22 cellular contexts compared by ENCODE assay signal in genomic region chr11:125304111-125304639, GRCh38.
DNase-seq lines count a peak whose midpoint lies in the region; ATAC-seq and TF ChIP-seq lines count a peak whose summit lies in the region.
"Had no signal": no experiment of that assay in that cellular context is flagged by ENCODE, and none has a peak within 500 bp of the region (broad histone marks: within the 10 kb centered on the region; RNA-seq: fewer than 3 reads in every experiment).

No MANE protein-coding gene starts in this region.

- no peak for TF ChIP-seq RAD21 in SK-N-SH (IDR thresholded peaks at IDR 0.05; ENCODE audit: low read length)

- H3K9me3 Mint-ChIP-seq in chondrocyte (ENCODE audit: low read depth) (no peaks in the 10 kb centered on the region), neural crest cell (no peaks in the 10 kb centered on the region)
- H3K9me3 Mint-ChIP-seq: CD8-positive, alpha-beta T cell had no signal

- POLR2A ChIA-PET in SK-N-SH (lab: Yijun Ruan, JAX), result no interaction called here

- no peak overlapping the region for H3K9ac ChIP-seq in SK-N-SH
- H3K9ac ChIP-seq: KMS-11 had no signal

- no peak overlapping the region for H3K4me2 ChIP-seq in SK-N-SH
- H3K4me2 ChIP-seq: KMS-11 had no signal

- H3K36me3 Mint-ChIP-seq in chondrocyte (ENCODE audit: low read depth) (peaks cover 9% of the 10 kb centered on the region), neural crest cell (ENCODE audit: low read depth) (peaks cover 3% of the 10 kb centered on the region)
- H3K36me3 Mint-ChIP-seq: CD8-positive, alpha-beta T cell had no signal

- no peaks in the 10 kb centered on the region for H3K9me2 ChIP-seq in SK-N-SH

- 34% methylated on average over 6 of the region's 8 CpGs for WGBS in SK-N-SH (ENCODE audit: low lambda C conversion rate)

- H3K36me3 ChIP-seq in SK-N-SH (replicated peaks in 1 of 2; ENCODE audit: control insufficient read depth in 1 of 2, insufficient read depth in 2 of 2, low read length in 1 of 2) (no peaks in the 10 kb centered on the region), upper lobe of right lung (no peaks in the 10 kb centered on the region), lower lobe of right lung (no peaks in the 10 kb centered on the region)
- H3K36me3 ChIP-seq: SJCRH30 had no signal

- ATAC-seq in SK-N-SH treated with all-trans-retinoic acid at 6 μM for 48 hours (no peak), upper lobe of right lung (no peak), lower lobe of right lung (no peak)
- ATAC-seq: CD8-positive, alpha-beta T cell; HCT116 had no signal

- no peaks in the 10 kb centered on the region for H4K20me1 ChIP-seq in SK-N-SH (ENCODE audit: insufficient read depth)

- peaks cover 8% of the 10 kb centered on the region; the same call in 1 of the 2 replicates for H3K27me3 ChIP-seq in SK-N-SH (ENCODE audit: insufficient read depth)
- no peaks in the 10 kb centered on the region for H3K27me3 ChIP-seq in upper lobe of right lung
- no peaks in the 10 kb centered on the region for H3K27me3 ChIP-seq in lower lobe of right lung (ENCODE audit: low read depth)
- H3K27me3 ChIP-seq: SJCRH30 had no signal

- H3K27ac ChIP-seq in SK-N-SH (ENCODE audit: low read depth in 2 of 2, low read length in 1 of 2), result no peak overlapping the region
- H3K27ac ChIP-seq in upper lobe of right lung, result no peak overlapping the region
- H3K27ac ChIP-seq in lower lobe of right lung, result no peak overlapping the region
- H3K27ac ChIP-seq: KMS-11, SJCRH30 had no signal

- no peaks in the 10 kb centered on the region for H3K79me2 ChIP-seq in SK-N-SH (ENCODE audit: insufficient read depth)

- H3K4me1 ChIP-seq in SK-N-SH (ENCODE audit: control insufficient read depth in 1 of 2, insufficient read depth in 2 of 2, low read depth in 1 of 2, low read length in 1 of 2) (peaks cover 0 to 8% of the 10 kb centered on the region in 2 experiments; a peak in 1 of 4 replicates), upper lobe of right lung (no peaks in the 10 kb centered on the region), lower lobe of right lung (no peaks in the 10 kb centered on the region)

- CTCF ChIA-PET in SK-N-SH (lab: Yijun Ruan, JAX), result interaction anchor here (0.8 to 2.0 kb wide), 5 partner anchors 9 to 100 kb away, joined by 3 to 9 read pairs (median 4); no protein-coding TSS in a partner anchor

- TF ChIP-seq CTCF in SK-N-SH (IDR thresholded peaks at IDR 0.05), result no peak
- TF ChIP-seq CTCF in chondrocyte (IDR thresholded peaks at IDR 0.05), result no peak
- TF ChIP-seq CTCF in neural crest cell (conservative IDR thresholded peaks at IDR 0.05), result no peak
- TF ChIP-seq CTCF in upper lobe of right lung (IDR thresholded peaks at IDR 0.05), result no peak
- no peak for TF ChIP-seq CTCF in lower lobe of right lung (IDR thresholded peaks at IDR 0.05)

- intact Hi-C loops in upper lobe of right lung (cut with DNase I) (no loop called here), lower lobe of right lung (cut with DNase I) (no loop called here)

- no peak overlapping the region for H2AFZ ChIP-seq in SK-N-SH (ENCODE audit: low read depth)

- H3K4me3 ChIP-seq in SK-N-SH (ENCODE audit: low read depth in 2 of 2, low read length in 1 of 2) (no peak overlapping the region), upper lobe of right lung (no peak overlapping the region), lower lobe of right lung (no peak overlapping the region)
- H3K4me3 ChIP-seq: SJCRH30 had no signal

- H3K4me1 Mint-ChIP-seq in chondrocyte (ENCODE audit: low read depth), result peaks cover 56% of the 10 kb centered on the region
- H3K4me1 Mint-ChIP-seq in neural crest cell, result peaks cover 14% of the 10 kb centered on the region

- H3K27ac Mint-ChIP-seq in chondrocyte (ENCODE audit: unreplicated experiment) (peak overlapping the region; percentile 76), neural crest cell (ENCODE audit: unreplicated experiment) (peak overlapping the region; percentile 59)
- H3K27ac Mint-ChIP-seq: CD8-positive, alpha-beta T cell had no signal

- H3K9me3 ChIP-seq in SK-N-SH (no peaks in the 10 kb centered on the region), upper lobe of right lung (no peaks in the 10 kb centered on the region), lower lobe of right lung (no peaks in the 10 kb centered on the region)
- H3K9me3 ChIP-seq: SJCRH30 had no signal

- no peaks in the 10 kb centered on the region for H3F3A ChIP-seq in SK-N-SH (replicated peaks; ENCODE audit: insufficient read depth)

- peak; percentile 39 for DNase-seq in SK-N-SH
- no peak for DNase-seq in chondrocyte (ENCODE audit: low spot score)
- no peak for DNase-seq in neural crest cell (ENCODE audit: low read depth, low spot score)
- DNase-seq in upper lobe of right lung, result peak; percentile 22
- no peak for DNase-seq in OCI-M1 (lab: John Stamatoyannopoulos, UW)
- DNase-seq in T-helper 2 cell, result no peak
- no peak for DNase-seq in lower lobe of right lung
- DNase-seq: 8988T; AML-193; C1 segment of cervical spinal cord; CD8-positive, alpha-beta T cell; GDM1; GOT3; IMR-90; NCI-H1092 treated with DMSO at 0.1 percent for 48 hours; NCI-H1436 treated with DMSO at 0.1 percent for 48 hours; NCI-H1930; NCI-H524 treated with DMSO at 0.1 percent for 48 hours; SJCRH30 had no signal

- H3K4me3 Mint-ChIP-seq in chondrocyte (ENCODE audit: unreplicated experiment), result no peak overlapping the region
- H3K4me3 Mint-ChIP-seq in neural crest cell, result no peak overlapping the region
- H3K4me3 Mint-ChIP-seq: CD8-positive, alpha-beta T cell had no signal

- TF ChIP-seq EP300 in SK-N-SH (IDR thresholded peaks at IDR 0.05; ENCODE audit: borderline replicate concordance in 1 of 2, low read depth in 1 of 2, low read length in 1 of 2), result no peak

- H3K27me3 Mint-ChIP-seq in chondrocyte (ENCODE audit: low read depth) (no peaks in the 10 kb centered on the region), neural crest cell (ENCODE audit: low read depth) (no peaks in the 10 kb centered on the region)

TF ChIP-seq in SK-N-SH, 30 proteins besides CTCF, POLR2A, EP300 and RAD21:
- TF ChIP-seq GATA2 (CRISPR knock-in tag; IDR thresholded peaks at IDR 0.05), result peak; percentile 25; the same call in 1 of the 2 replicates
- TF ChIP-seq FOXM1 (IDR thresholded peaks at IDR 0.05; ENCODE audit: low read depth), result no peak

TF ChIP-seq in SK-N-SH treated with all-trans-retinoic acid at 6 μM for 48 hours, 23 proteins besides CTCF, POLR2A, EP300 and RAD21:
- TF ChIP-seq ZNF8 (CRISPR knock-in tag; IDR thresholded peaks at IDR 0.05) (no peak), RARB (CRISPR knock-in tag; IDR thresholded peaks at IDR 0.05) (no peak), SNAI2 (CRISPR knock-in tag; IDR thresholded peaks at IDR 0.05) (no peak)
- TF ChIP-seq, protein P1, sequence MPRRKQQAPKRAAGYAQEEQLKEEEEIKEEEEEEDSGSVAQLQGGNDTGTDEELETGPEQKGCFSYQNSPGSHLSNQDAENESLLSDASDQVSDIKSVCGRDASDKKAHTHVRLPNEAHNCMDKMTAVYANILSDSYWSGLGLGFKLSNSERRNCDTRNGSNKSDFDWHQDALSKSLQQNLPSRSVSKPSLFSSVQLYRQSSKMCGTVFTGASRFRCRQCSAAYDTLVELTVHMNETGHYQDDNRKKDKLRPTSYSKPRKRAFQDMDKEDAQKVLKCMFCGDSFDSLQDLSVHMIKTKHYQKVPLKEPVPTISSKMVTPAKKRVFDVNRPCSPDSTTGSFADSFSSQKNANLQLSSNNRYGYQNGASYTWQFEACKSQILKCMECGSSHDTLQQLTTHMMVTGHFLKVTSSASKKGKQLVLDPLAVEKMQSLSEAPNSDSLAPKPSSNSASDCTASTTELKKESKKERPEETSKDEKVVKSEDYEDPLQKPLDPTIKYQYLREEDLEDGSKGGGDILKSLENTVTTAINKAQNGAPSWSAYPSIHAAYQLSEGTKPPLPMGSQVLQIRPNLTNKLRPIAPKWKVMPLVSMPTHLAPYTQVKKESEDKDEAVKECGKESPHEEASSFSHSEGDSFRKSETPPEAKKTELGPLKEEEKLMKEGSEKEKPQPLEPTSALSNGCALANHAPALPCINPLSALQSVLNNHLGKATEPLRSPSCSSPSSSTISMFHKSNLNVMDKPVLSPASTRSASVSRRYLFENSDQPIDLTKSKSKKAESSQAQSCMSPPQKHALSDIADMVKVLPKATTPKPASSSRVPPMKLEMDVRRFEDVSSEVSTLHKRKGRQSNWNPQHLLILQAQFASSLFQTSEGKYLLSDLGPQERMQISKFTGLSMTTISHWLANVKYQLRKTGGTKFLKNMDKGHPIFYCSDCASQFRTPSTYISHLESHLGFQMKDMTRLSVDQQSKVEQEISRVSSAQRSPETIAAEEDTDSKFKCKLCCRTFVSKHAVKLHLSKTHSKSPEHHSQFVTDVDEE (CRISPR knock-in tag; IDR thresholded peaks at IDR 0.05), result no peak

Comparison
In these comparisons a context has a peak if more than half of its experiments do, and no peak if none do; other contexts are left out.
1. DNase-seq: peak in SK-N-SH (single experiment) and upper lobe of right lung (single experiment); none in chondrocyte (single experiment), neural crest cell (single experiment), OCI-M1 (single experiment), T-helper 2 cell (0 of 5) and lower lobe of right lung (single experiment).